ENCODE assay signal across 1 cellular context in the genomic region with DNA sequence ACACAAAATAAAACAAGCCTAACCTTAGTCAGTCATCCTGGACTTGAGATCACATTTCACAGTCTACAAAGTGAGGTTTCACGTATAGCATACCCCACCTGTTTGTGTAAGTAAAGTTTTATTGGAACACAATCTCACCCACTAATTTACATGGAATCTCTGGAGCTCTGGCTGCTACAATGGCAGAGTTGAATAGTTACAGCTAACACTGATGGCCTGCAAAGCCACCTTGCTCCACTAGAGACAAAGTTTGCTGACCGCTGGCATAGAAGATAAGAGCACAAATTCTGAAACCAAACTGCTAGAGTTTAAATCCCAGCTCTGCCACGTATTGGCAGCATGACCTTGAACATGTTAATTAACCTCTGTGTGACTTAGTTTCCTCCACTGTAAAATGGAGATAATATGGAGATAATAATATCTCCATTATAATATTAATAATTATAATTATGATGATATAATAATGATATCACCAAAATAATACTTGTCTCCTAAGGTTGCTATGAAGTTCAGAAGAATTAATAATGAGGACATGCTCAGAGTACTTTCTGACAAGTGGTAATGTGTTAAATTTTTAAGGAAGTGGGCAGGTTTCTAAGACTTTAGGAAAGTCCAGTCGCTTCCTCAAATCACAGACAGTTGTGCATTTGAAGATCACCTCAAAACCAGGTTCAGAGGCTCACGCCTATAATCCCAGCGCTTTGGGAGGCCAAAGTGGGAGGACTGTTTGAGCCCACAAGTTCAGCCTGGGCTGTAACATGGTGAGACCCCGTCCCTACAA.
TF ChIP-seq lines count a peak whose summit lies in the region.

No MANE protein-coding gene starts in this region.

TF ChIP-seq in IMR-90, 13 proteins besides CTCF, POLR2A, EP300 and RAD21 (continued from another document):
- TF ChIP-seq, protein P1, sequence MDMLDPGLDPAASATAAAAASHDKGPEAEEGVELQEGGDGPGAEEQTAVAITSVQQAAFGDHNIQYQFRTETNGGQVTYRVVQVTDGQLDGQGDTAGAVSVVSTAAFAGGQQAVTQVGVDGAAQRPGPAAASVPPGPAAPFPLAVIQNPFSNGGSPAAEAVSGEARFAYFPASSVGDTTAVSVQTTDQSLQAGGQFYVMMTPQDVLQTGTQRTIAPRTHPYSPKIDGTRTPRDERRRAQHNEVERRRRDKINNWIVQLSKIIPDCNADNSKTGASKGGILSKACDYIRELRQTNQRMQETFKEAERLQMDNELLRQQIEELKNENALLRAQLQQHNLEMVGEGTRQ (IDR thresholded peaks at IDR 0.05; ENCODE audit: low read depth, low read length): no peak
- TF ChIP-seq MAFK (IDR thresholded peaks at IDR 0.05; ENCODE audit: low read depth, low read length) (no peak), NFE2L2 (IDR thresholded peaks at IDR 0.05; ENCODE audit: low read depth, low read length) (no peak), CEBPB (IDR thresholded peaks at IDR 0.05; ENCODE audit: low read depth, low read length) (no peak), FOS (IDR thresholded peaks at IDR 0.05; ENCODE audit: low read depth, low read length) (no peak), RFX5 (IDR thresholded peaks at IDR 0.05; ENCODE audit: low read depth, low read length) (no peak), MAZ (IDR thresholded peaks at IDR 0.05; ENCODE audit: borderline replicate concordance, low read depth, low read length) (no peak), MXI1 (IDR thresholded peaks at IDR 0.05; ENCODE audit: borderline replicate concordance, low read depth, low read length) (no peak)
